16 cellular contexts compared by ENCODE assay signal in genomic region chr7:54967384-54967783, GRCh38. TPM values are rescaled to one million over a fixed set of nuclear protein-coding genes. Genes with fewer than 3 reads are reported as not detected.
DNase-seq lines count a peak whose midpoint lies in the region; ATAC-seq and TF ChIP-seq lines count a peak whose summit lies in the region.
"Had no signal": no experiment of that assay in that cellular context is flagged by ENCODE, and none has a peak within 500 bp of the region (broad histone marks: within the 10 kb centered on the region; RNA-seq: fewer than 3 reads in every experiment).

No MANE protein-coding gene starts in this region.

- H3K27me3 ChIP-seq in AG04450 (ENCODE audit: control insufficient read depth, insufficient read depth, low read length): no peaks in the 10 kb centered on the region
- H3K27me3 ChIP-seq in left lung: no peaks in the 10 kb centered on the region
- no peaks in the 10 kb centered on the region for H3K27me3 ChIP-seq in H7 (ENCODE audit: control insufficient read depth, insufficient read depth, low read length)
- H3K27me3 ChIP-seq: colonic mucosa, esophagus squamous epithelium had no signal

- intact Hi-C loops in left lung (cut with DNase I): no loop called here
- intact Hi-C loops in activated CD4-positive, alpha-beta memory T cell treated with anti-CD3 and anti-CD28 coated beads for 36 hours (cut with micrococcal nuclease): no loop called here

- DNase-seq in AG04450 (ENCODE audit: low read depth, low spot score): peak; percentile 10
- peak; percentile 92 for DNase-seq in M059J (ENCODE audit: low read depth)
- peak; percentile 13 to 69 for DNase-seq in cardiac fibroblast (ENCODE audit: low read depth in 2 of 2)
- no peak for DNase-seq in left lung
- DNase-seq in H7: no peak
- no peak for DNase-seq in activated CD4-positive, alpha-beta memory T cell treated with anti-CD3 and anti-CD28 coated beads for 36 hours
- no peak for DNase-seq in NCI-H2107 treated with DMSO at 0.1 percent for 48 hours (lab: John Stamatoyannopoulos, UW; ENCODE audit: unreplicated experiment)
- DNase-seq: activated naive CD8-positive, alpha-beta T cell treated with anti-CD3 and anti-CD28 coated beads, Interleukin-2, amount 10 ng/mL, durations not matched to agents 7 days and 5 days; colonic mucosa; esophagus squamous epithelium; NCI-H1694; nucleus accumbens had no signal

- CTCF ChIA-PET in AG04450 (lab: Charles Lee): no interaction called here
- CTCF ChIA-PET in activated CD4-positive, alpha-beta memory T cell treated with anti-CD3 and anti-CD28 coated beads for 36 hours (lab: Charles Lee): no interaction called here

- no peaks in the 10 kb centered on the region for H3K4me1 Mint-ChIP-seq in activated CD4-positive, alpha-beta memory T cell treated with anti-CD3 and anti-CD28 coated beads for 36 hours (ENCODE audit: low read depth)
- H3K4me1 Mint-ChIP-seq: activated naive CD8-positive, alpha-beta T cell treated with anti-CD3 and anti-CD28 coated beads, Interleukin-2, amount 10 ng/mL, durations not matched to agents 7 days and 5 days had no signal

- POLR2A ChIA-PET in AG04450 (lab: Yijun Ruan, JAX): no interaction called here
- POLR2A ChIA-PET in activated CD4-positive, alpha-beta memory T cell treated with anti-CD3 and anti-CD28 coated beads for 36 hours (lab: Charles Lee): no interaction called here

- H3K36me3 ChIP-seq in left lung: no peaks in the 10 kb centered on the region
- no peaks in the 10 kb centered on the region for H3K36me3 ChIP-seq in H7 (replicated peaks; ENCODE audit: control insufficient read depth, insufficient read depth, low read length)
- H3K36me3 ChIP-seq: colonic mucosa, esophagus squamous epithelium had no signal

- no peak for TF ChIP-seq CTCF in AG04450 (IDR thresholded peaks at IDR 0.05; ENCODE audit: low read depth, low read length)
- TF ChIP-seq CTCF in cardiac fibroblast (IDR thresholded peaks at IDR 0.05; ENCODE audit: low read depth, low read length): no peak
- no peak for TF ChIP-seq CTCF in left lung (IDR thresholded peaks at IDR 0.05)

- H3K4me3 ChIP-seq in AG04450 (ENCODE audit: low read depth, low read length) (no peak overlapping the region), cardiac fibroblast (replicated peaks in 1 of 2; ENCODE audit: low read depth in 2 of 2, low read length in 2 of 2) (no peak overlapping the region), left lung (no peak overlapping the region), H7 (ENCODE audit: insufficient read depth, low read depth, low read length) (no peak overlapping the region)
- H3K4me3 ChIP-seq: colonic mucosa, esophagus squamous epithelium had no signal

- H3K4me1 ChIP-seq in left lung: no peaks in the 10 kb centered on the region
- H3K4me1 ChIP-seq: colonic mucosa, esophagus squamous epithelium had no signal

- H3K9me3 Mint-ChIP-seq in activated CD4-positive, alpha-beta memory T cell treated with anti-CD3 and anti-CD28 coated beads for 36 hours: no peaks in the 10 kb centered on the region

- H3K4me3 Mint-ChIP-seq in activated CD4-positive, alpha-beta memory T cell treated with anti-CD3 and anti-CD28 coated beads for 36 hours: no peak overlapping the region
- H3K4me3 Mint-ChIP-seq: activated naive CD8-positive, alpha-beta T cell treated with anti-CD3 and anti-CD28 coated beads, Interleukin-2, amount 10 ng/mL, durations not matched to agents 7 days and 5 days; mesothelial cell of epicardium had no signal

- H3K9me3 ChIP-seq in AG04450 (ENCODE audit: control insufficient read depth, insufficient read depth, low read length) (0 out of 2 replicates have a peak, but pooled peaks cover 2% of the 10 kb centered on the region), left lung (peaks cover 0 to 7% of the 10 kb centered on the region in 2 donors)
- H3K9me3 ChIP-seq: colonic mucosa had no signal

- H3K27me3 Mint-ChIP-seq in activated CD4-positive, alpha-beta memory T cell treated with anti-CD3 and anti-CD28 coated beads for 36 hours: peaks cover 14% of the 10 kb centered on the region
- H3K27me3 Mint-ChIP-seq: activated naive CD8-positive, alpha-beta T cell treated with anti-CD3 and anti-CD28 coated beads, Interleukin-2, amount 10 ng/mL, durations not matched to agents 7 days and 5 days had no signal

- no peak overlapping the region for H3K27ac Mint-ChIP-seq in activated CD4-positive, alpha-beta memory T cell treated with anti-CD3 and anti-CD28 coated beads for 36 hours
- H3K27ac Mint-ChIP-seq: activated naive CD8-positive, alpha-beta T cell treated with anti-CD3 and anti-CD28 coated beads, Interleukin-2, amount 10 ng/mL, durations not matched to agents 7 days and 5 days; mesothelial cell of epicardium had no signal

- ATAC-seq in left lung (peak; percentile 91), GM21447 (IDR thresholded peaks at IDR 0.05; ENCODE audit: unreplicated experiment) (no peak)

- H3K36me3 Mint-ChIP-seq in activated CD4-positive, alpha-beta memory T cell treated with anti-CD3 and anti-CD28 coated beads for 36 hours: no peaks in the 10 kb centered on the region
- H3K36me3 Mint-ChIP-seq: activated naive CD8-positive, alpha-beta T cell treated with anti-CD3 and anti-CD28 coated beads, Interleukin-2, amount 10 ng/mL, durations not matched to agents 7 days and 5 days; mesothelial cell of epicardium had no signal

- H3K27ac ChIP-seq in AG04450 (ENCODE audit: low read depth, low read length) (no peak overlapping the region), left lung (no peak overlapping the region)
- H3K27ac ChIP-seq: colonic mucosa, esophagus squamous epithelium, KMS-11 had no signal

RNA-seq across cellular contexts. Expression of gene EGFR, which starts 51.4 kb away (rescaled TPM):
- polyA plus RNA-seq in AG04450 (2011; rRNA removed): 59.0 and 62.6 TPM in 2 replicates
- polyA minus RNA-seq in AG04450 (2011; rRNA and poly(A)+ RNA removed): 153 and 159 TPM in 2 replicates
- 28.7 and 51.4 TPM in 2 replicates for total RNA-seq in M059J (2014; rRNA removed; shearing (Covaris generic))
- total RNA-seq in left lung: 10 to 100 TPM; 76.5 to 79.3 TPM
- total RNA-seq in H7 (2014; rRNA removed; shearing (Covaris generic)): 3.1 and 6.3 TPM in 2 replicates
- not detected for total RNA-seq in activated CD4-positive, alpha-beta memory T cell treated with anti-CD3 and anti-CD28 coated beads for 36 hours
- total RNA-seq: activated naive CD8-positive, alpha-beta T cell treated with anti-CD3 and anti-CD28 coated beads, Interleukin-2, amount 10 ng/mL, durations not matched to agents 7 days and 5 days; T-helper 2 cell treated with Interferon-gamma antibody and Interleukin-4, amounts not matched to agents 100 ng/mL and 5 ng/mL, for 36 hours had no signal

Comparison
In these comparisons a context has a peak if more than half of its experiments do, and no peak if none do; other contexts are left out.
1. DNase-seq: peak in AG04450 (single experiment), M059J (single experiment) and cardiac fibroblast (2 of 2); none in left lung (0 of 2), H7 (single experiment), activated CD4-positive, alpha-beta memory T cell treated with anti-CD3 and anti-CD28 coated beads for 36 hours (single experiment) and NCI-H2107 treated with DMSO at 0.1 percent for 48 hours (single experiment).